ENCODE assay signal across 1 cellular context in genomic region chr19:2331601-2332246, GRCh38.
TF ChIP-seq lines count a peak whose summit lies in the region.

No MANE protein-coding gene starts in this region.

TF ChIP-seq in GM23338, 12 proteins besides CTCF, POLR2A, EP300 and RAD21 (continued from another document):
- no peak for TF ChIP-seq ZNF462 (CRISPR knock-in tag; IDR thresholded peaks at IDR 0.05)
- TF ChIP-seq ZNF114 (CRISPR knock-in tag; IDR thresholded peaks at IDR 0.05), result no peak
- no peak for TF ChIP-seq REST (IDR thresholded peaks at IDR 0.05; ENCODE audit: unreplicated experiment)
- no peak for TF ChIP-seq CREB1 (CRISPR knock-in tag; IDR thresholded peaks at IDR 0.05; ENCODE audit: low read depth)
- no peak for TF ChIP-seq JUNB (IDR thresholded peaks at IDR 0.05; ENCODE audit: unreplicated experiment)
- TF ChIP-seq, protein P1, sequence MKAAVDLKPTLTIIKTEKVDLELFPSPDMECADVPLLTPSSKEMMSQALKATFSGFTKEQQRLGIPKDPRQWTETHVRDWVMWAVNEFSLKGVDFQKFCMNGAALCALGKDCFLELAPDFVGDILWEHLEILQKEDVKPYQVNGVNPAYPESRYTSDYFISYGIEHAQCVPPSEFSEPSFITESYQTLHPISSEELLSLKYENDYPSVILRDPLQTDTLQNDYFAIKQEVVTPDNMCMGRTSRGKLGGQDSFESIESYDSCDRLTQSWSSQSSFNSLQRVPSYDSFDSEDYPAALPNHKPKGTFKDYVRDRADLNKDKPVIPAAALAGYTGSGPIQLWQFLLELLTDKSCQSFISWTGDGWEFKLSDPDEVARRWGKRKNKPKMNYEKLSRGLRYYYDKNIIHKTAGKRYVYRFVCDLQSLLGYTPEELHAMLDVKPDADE (IDR thresholded peaks at IDR 0.05), result no peak
- no peak for TF ChIP-seq EZH2 (IDR thresholded peaks at IDR 0.05; ENCODE audit: low read depth, unreplicated experiment)
